In the genomic region with DNA sequence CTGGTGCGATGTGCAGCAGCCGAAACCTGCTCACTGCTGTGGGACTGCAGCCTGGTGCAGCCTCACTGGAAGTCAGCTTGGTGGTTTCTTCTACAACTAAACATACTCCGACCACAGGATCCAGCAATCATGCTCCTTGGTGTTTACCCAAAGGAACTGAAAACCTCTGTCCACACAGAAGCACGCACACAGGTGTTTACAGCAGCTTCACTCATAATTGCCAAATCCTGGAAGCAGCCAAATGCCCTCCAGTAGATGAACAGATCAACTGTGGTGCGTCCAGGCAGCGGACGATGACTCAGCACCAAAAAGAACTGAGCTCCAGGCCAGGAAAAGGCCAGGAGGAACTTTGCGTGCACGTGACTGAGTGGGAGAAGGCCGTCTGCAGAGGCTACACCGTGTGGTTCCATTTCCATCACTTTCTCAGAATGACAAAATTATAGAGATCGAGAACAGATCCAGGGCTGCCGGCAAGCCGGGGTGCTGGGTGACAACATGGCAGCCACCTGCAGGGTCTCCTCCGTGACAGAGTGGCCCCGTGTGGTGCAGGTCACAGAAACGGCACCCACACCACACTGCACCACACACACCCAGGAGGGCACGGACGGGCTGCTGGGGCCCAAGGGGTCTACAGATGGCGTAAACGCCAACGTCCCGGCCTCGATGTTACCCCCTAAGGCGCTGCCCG, we compare ENCODE assay signal across 8 cellular contexts. TPM values are rescaled to one million over a fixed set of nuclear protein-coding genes. Genes with fewer than 3 reads are reported as not detected.
DNase-seq lines count a peak whose midpoint lies in the region; ATAC-seq and TF ChIP-seq lines count a peak whose summit lies in the region.

No MANE protein-coding gene starts in this region.

- no peak overlapping the region for H3K4me3 ChIP-seq in right lobe of liver

- peak overlapping the region; percentile 44 for H3K27ac ChIP-seq in angular gyrus (ENCODE audit: low read depth, low read length)
- H3K27ac ChIP-seq in right lobe of liver = peak overlapping the region; percentile 38 to 90 (median 75)

- 36% methylated on average over 15 of the region's 26 CpGs for WGBS in right lobe of liver (ENCODE audit: insufficient coverage, low coverage, low lambda C conversion rate, missing lambda C conversion rate)

- peaks cover 0 to 12% (median 6%) of the 10 kb centered on the region in 4 donors for H3K4me1 ChIP-seq in right lobe of liver

- peak; percentile 25 to 46 for DNase-seq in AML-193 (lab: John Stamatoyannopoulos, UW)
- DNase-seq in Kasumi-1 (lab: John Stamatoyannopoulos, UW) = peak; percentile 39 to 66
- DNase-seq in right lobe of liver = peak; percentile 81 to 91 (median 89)
- DNase-seq in NCI-H748 (lab: John Stamatoyannopoulos, UW; ENCODE audit: unreplicated experiment) = no peak
- no peak for DNase-seq in stimulated activated CD4-positive, alpha-beta T cell treated with anti-CD3 and anti-CD28 coated beads, Interleukin-1b, Interleukin-23, amount 100 ng/mL, for 48 hours

- no peaks in the 10 kb centered on the region for H3K36me3 ChIP-seq in right lobe of liver

- no peak for TF ChIP-seq POLR2A in right lobe of liver (IDR thresholded peaks at IDR 0.05)

- no peaks in the 10 kb centered on the region for H3K9me3 ChIP-seq in right lobe of liver

- TF ChIP-seq CTCF in right lobe of liver (IDR thresholded peaks at IDR 0.05) = no peak

- peak; percentile 83 to 94 (median 90) for ATAC-seq in right lobe of liver
- no peak for ATAC-seq in HG03432 (IDR thresholded peaks at IDR 0.05; ENCODE audit: unreplicated experiment)
- no peak for ATAC-seq in GM21619 (IDR thresholded peaks at IDR 0.05; ENCODE audit: unreplicated experiment)

- intact Hi-C loops in right lobe of liver (cut with DNase I) = no loop called here

- no peaks in the 10 kb centered on the region for H3K27me3 ChIP-seq in right lobe of liver

RNA-seq across cellular contexts. Expression of a gene that starts 23.1 kb away (rescaled TPM):
- 10 to 100 TPM; 15.6 to 55.4 (median 20.1) TPM for total RNA-seq in right lobe of liver

RNA-seq across cellular contexts. Expression of a gene that starts 41.1 kb away (rescaled TPM):
- total RNA-seq in right lobe of liver = 10 to 100 TPM in 2 of 6 experiments, 1 to 10 TPM in 4; 3.3 to 11.5 (median 7.5) TPM

RNA-seq across cellular contexts. Expression of a gene that starts 59.0 kb away (rescaled TPM):
- total RNA-seq in right lobe of liver = 1 to 10 TPM; 4.7 to 8.0 (median 5.7) TPM

RNA-seq across cellular contexts. Expression of a gene that starts 59.3 kb away (rescaled TPM):
- total RNA-seq in right lobe of liver = 10 to 100 TPM in 3 of 6 experiments, 1 to 10 TPM in 3; 3.3 to 14.4 (median 10.6) TPM

Comparison
In these comparisons a context has a peak if more than half of its experiments do, and no peak if none do; other contexts are left out.
1. DNase-seq: peak in AML-193 (2 of 2), Kasumi-1 (2 of 2) and right lobe of liver (3 of 3); none in NCI-H748 (single experiment) and stimulated activated CD4-positive, alpha-beta T cell treated with anti-CD3 and anti-CD28 coated beads, Interleukin-1b, Interleukin-23, amount 100 ng/mL, for 48 hours (single experiment).
2. ATAC-seq: peak in right lobe of liver (4 of 4); none in HG03432 (single experiment) and GM21619 (single experiment).